12 cellular contexts compared by ENCODE assay signal in the genomic region with DNA sequence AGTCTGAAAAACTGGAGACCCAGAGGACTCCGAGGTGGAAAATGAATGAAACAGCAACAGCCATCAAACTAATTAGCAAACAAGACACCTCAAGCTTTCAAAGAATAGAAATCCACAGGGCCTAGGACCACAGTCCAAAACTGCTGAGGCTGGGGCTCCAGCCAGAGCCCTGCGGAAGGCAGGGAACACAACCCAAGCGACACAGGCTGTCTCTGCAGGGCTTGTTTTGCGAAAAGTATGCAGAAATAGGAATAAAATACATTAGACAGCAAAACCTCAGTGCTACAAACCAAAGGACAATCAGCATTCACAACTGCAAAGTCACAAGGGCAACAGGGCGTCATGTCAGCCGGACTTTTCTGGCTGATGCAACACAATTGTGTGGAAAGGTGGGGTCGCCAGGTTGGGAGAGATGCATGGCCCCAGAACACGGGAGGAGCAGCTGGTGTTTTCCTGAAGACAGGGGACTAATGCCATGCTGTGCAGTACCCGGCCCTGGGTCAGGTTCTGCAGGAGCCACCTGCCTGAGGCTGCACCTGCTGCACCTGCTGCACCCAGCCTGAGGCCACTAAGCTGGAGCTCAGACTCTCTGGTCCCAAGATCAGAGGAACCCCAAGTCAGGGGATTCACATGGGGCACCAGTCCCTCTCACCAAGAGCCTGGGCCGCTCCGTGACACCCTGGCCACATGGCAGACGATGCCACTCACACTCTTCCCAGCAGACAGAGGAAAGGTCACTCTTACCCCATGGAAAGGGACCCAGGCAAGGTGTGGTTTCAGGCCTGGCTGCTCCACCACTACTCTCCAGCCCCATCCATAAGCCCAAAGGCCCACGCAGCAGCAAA.
DNase-seq lines count a peak whose midpoint lies in the region; ATAC-seq and TF ChIP-seq lines count a peak whose summit lies in the region.
"Had no signal": no experiment of that assay in that cellular context is flagged by ENCODE, and none has a peak within 500 bp of the region (broad histone marks: within the 10 kb centered on the region; RNA-seq: fewer than 3 reads in every experiment).

No MANE protein-coding gene starts in this region.

- no peak for ATAC-seq in activated CD8-positive, alpha-beta T cell treated with anti-CD3 and anti-CD28 coated beads for 36 hours
- ATAC-seq in T-helper 17 cell (no peak), HG03439 (IDR thresholded peaks at IDR 0.05; ENCODE audit: unreplicated experiment) (no peak)
- ATAC-seq: HCT116 had no signal

- DNase-seq in AG04450 (ENCODE audit: low read depth, low spot score) = no peak
- peak; percentile 44 for DNase-seq in NCI-H2171 (lab: John Stamatoyannopoulos, UW)
- DNase-seq in endodermal cell = no peak
- no peak for DNase-seq in nephron progenitor cell
- no peak for DNase-seq in activated CD8-positive, alpha-beta T cell treated with anti-CD3 and anti-CD28 coated beads for 36 hours
- DNase-seq in T-helper 17 cell = no peak
- DNase-seq in ureter (ENCODE audit: low spot score) = no peak
- DNase-seq: NCI-H446 treated with DMSO at 0.1 percent for 48 hours had no signal

- H3K9me3 Mint-ChIP-seq in endodermal cell = peaks cover 12% of the 10 kb centered on the region
- peaks cover 5% of the 10 kb centered on the region for H3K9me3 Mint-ChIP-seq in nephron progenitor cell
- no peaks in the 10 kb centered on the region for H3K9me3 Mint-ChIP-seq in activated CD8-positive, alpha-beta T cell treated with anti-CD3 and anti-CD28 coated beads for 36 hours

- TF ChIP-seq CTCF in AG04450 (IDR thresholded peaks at IDR 0.05; ENCODE audit: low read depth, low read length) = no peak
- TF ChIP-seq CTCF in endodermal cell (conservative IDR thresholded peaks at IDR 0.05) = no peak
- no peak for TF ChIP-seq CTCF in nephron progenitor cell (IDR thresholded peaks at IDR 0.05)
- TF ChIP-seq CTCF in activated CD8-positive, alpha-beta T cell treated with anti-CD3 and anti-CD28 coated beads for 36 hours (IDR thresholded peaks at IDR 0.05) = no peak

- H3K27ac Mint-ChIP-seq in endodermal cell (peak overlapping the region; percentile 68), nephron progenitor cell (peak overlapping the region; percentile 88), T-helper 17 cell (no peak overlapping the region)
- H3K27ac Mint-ChIP-seq in activated CD8-positive, alpha-beta T cell treated with anti-CD3 and anti-CD28 coated beads for 36 hours = no peak overlapping the region
- H3K27ac Mint-ChIP-seq: activated naive CD8-positive, alpha-beta T cell had no signal

- H3K4me3 ChIP-seq in AG04450 (ENCODE audit: low read depth, low read length) = no peak overlapping the region
- H3K4me3 ChIP-seq in endodermal cell (ENCODE audit: low read length) = no peak overlapping the region

- intact Hi-C loops in activated CD8-positive, alpha-beta T cell treated with anti-CD3 and anti-CD28 coated beads for 36 hours (cut with micrococcal nuclease) = no loop called here

- H3K4me3 Mint-ChIP-seq in endodermal cell (no peak overlapping the region), nephron progenitor cell (no peak overlapping the region), T-helper 17 cell (no peak overlapping the region)
- H3K4me3 Mint-ChIP-seq in activated CD8-positive, alpha-beta T cell treated with anti-CD3 and anti-CD28 coated beads for 36 hours = no peak overlapping the region
- H3K4me3 Mint-ChIP-seq: activated naive CD8-positive, alpha-beta T cell had no signal

- H3K36me3 Mint-ChIP-seq in endodermal cell (ENCODE audit: low read depth) = peaks cover 26% of the 10 kb centered on the region
- H3K36me3 Mint-ChIP-seq in nephron progenitor cell (ENCODE audit: low read depth) = peaks cover 32% of the 10 kb centered on the region
- H3K36me3 Mint-ChIP-seq in activated CD8-positive, alpha-beta T cell treated with anti-CD3 and anti-CD28 coated beads for 36 hours (ENCODE audit: low read depth) = no peaks in the 10 kb centered on the region
- H3K36me3 Mint-ChIP-seq in T-helper 17 cell (ENCODE audit: low read depth) = peaks cover 2% of the 10 kb centered on the region

- H3K27ac ChIP-seq in AG04450 (ENCODE audit: low read depth, low read length) = peak overlapping the region; percentile 75
- H3K27ac ChIP-seq in endodermal cell (ENCODE audit: low read depth, low read length) = peak overlapping the region; percentile 78
- H3K27ac ChIP-seq: C4-2B had no signal

- H3K27me3 Mint-ChIP-seq in endodermal cell (ENCODE audit: insufficient read depth) (no peaks in the 10 kb centered on the region), nephron progenitor cell (ENCODE audit: low read depth, poor library complexity) (no peaks in the 10 kb centered on the region), T-helper 17 cell (no peaks in the 10 kb centered on the region)
- no peaks in the 10 kb centered on the region for H3K27me3 Mint-ChIP-seq in activated CD8-positive, alpha-beta T cell treated with anti-CD3 and anti-CD28 coated beads for 36 hours
- H3K27me3 Mint-ChIP-seq: activated naive CD8-positive, alpha-beta T cell had no signal

- H3K36me3 ChIP-seq in endodermal cell (ENCODE audit: control insufficient read depth, insufficient read depth, low read length) = peaks cover 5% of the 10 kb centered on the region

- POLR2A ChIA-PET in AG04450 (lab: Yijun Ruan, JAX) = interaction anchor here (0.6 to 1.5 kb wide), 3 partner anchors 15 to 74 kb away, joined by 3 to 5 read pairs (median 4); no protein-coding TSS in a partner anchor
- POLR2A ChIA-PET in activated CD8-positive, alpha-beta T cell treated with anti-CD3 and anti-CD28 coated beads for 36 hours (lab: Charles Lee) = interaction anchor here (0.7 kb wide), 1 partner anchor 139 kb away, joined by 3 read pairs; no protein-coding TSS in a partner anchor

- H3K27me3 ChIP-seq in AG04450 (ENCODE audit: control insufficient read depth, insufficient read depth, low read length) (no peaks in the 10 kb centered on the region), endodermal cell (ENCODE audit: control insufficient read depth, insufficient read depth, low read length, poor library complexity, severe bottlenecking) (no peaks in the 10 kb centered on the region)

- H3K9me3 ChIP-seq in AG04450 (ENCODE audit: control insufficient read depth, insufficient read depth, low read length) = peaks cover 5% of the 10 kb centered on the region; the same call in 1 of the 2 replicates
- H3K9me3 ChIP-seq in endodermal cell (ENCODE audit: control insufficient read depth, low read length) = no peaks in the 10 kb centered on the region
- no peaks in the 10 kb centered on the region for H3K9me3 ChIP-seq in T-helper 17 cell (ENCODE audit: control insufficient read depth, low read length, poor library complexity, severe bottlenecking)

- H3K9ac ChIP-seq in endodermal cell (ENCODE audit: extremely low read depth, low read length, poor library complexity, severe bottlenecking) = no peak overlapping the region

- peaks cover 36% of the 10 kb centered on the region for H3K4me1 Mint-ChIP-seq in endodermal cell
- H3K4me1 Mint-ChIP-seq in nephron progenitor cell = peaks cover 63% of the 10 kb centered on the region
- no peaks in the 10 kb centered on the region for H3K4me1 Mint-ChIP-seq in activated CD8-positive, alpha-beta T cell treated with anti-CD3 and anti-CD28 coated beads for 36 hours (ENCODE audit: low read depth)
- H3K4me1 Mint-ChIP-seq in T-helper 17 cell = peaks cover 8% of the 10 kb centered on the region

- 92 to 96% methylated on average over 9 to 13 of the region's 13 CpGs for WGBS in endodermal cell (ENCODE audit: insufficient coverage in 1 of 2, insufficient read length in 1 of 2), 2 experiments

- H3K4me1 ChIP-seq in endodermal cell (ENCODE audit: control insufficient read depth, insufficient read depth, low read length) = peaks cover 1% of the 10 kb centered on the region

- CTCF ChIA-PET in AG04450 (lab: Charles Lee) = interaction anchor here (1.5 to 1.6 kb wide), 2 partner anchors 36 to 51 kb away, joined by 4 to 5 read pairs; no protein-coding TSS in a partner anchor
- CTCF ChIA-PET in activated CD8-positive, alpha-beta T cell treated with anti-CD3 and anti-CD28 coated beads for 36 hours (lab: Charles Lee) = interaction anchor here (0.7 to 1.0 kb wide), 2 partner anchors 8 to 58 kb away, joined by 3 read pairs; no protein-coding TSS in a partner anchor

Comparison
In these comparisons a context has a peak if more than half of its experiments do, and no peak if none do; other contexts are left out.
1. H3K27ac Mint-ChIP-seq: peak in endodermal cell (single experiment) and nephron progenitor cell (single experiment); none in activated CD8-positive, alpha-beta T cell treated with anti-CD3 and anti-CD28 coated beads for 36 hours (single experiment) and T-helper 17 cell (single experiment).